18 cellular contexts compared by ENCODE assay signal in genomic region chr16:68354816-68355215, GRCh38.
"Had no signal": no experiment of that assay in that cellular context is flagged by ENCODE, and none has a peak within 500 bp of the region (broad histone marks: within the 10 kb centered on the region; RNA-seq: fewer than 3 reads in every experiment).

No MANE protein-coding gene starts in this region.

- H3K9me3 ChIP-seq: gastrocnemius medialis, left lung, ovary, right atrium auricular region, sigmoid colon, stomach had no signal

- H3K27ac ChIP-seq: gastrocnemius medialis, left lung, ovary, right atrium auricular region, sigmoid colon, skin epidermis, stomach had no signal

- H3K4me1 Mint-ChIP-seq: nephron progenitor cell had no signal

- H3K27me3 Mint-ChIP-seq: naive thymus-derived CD4-positive, alpha-beta T cell; type B pancreatic cell had no signal

- H3K4me1 ChIP-seq: right atrium auricular region, sigmoid colon had no signal

- H3K4me3 Mint-ChIP-seq: nephron progenitor cell, type B pancreatic cell had no signal

- H3K4me3 ChIP-seq: gastrocnemius medialis, left lung, ovary, right atrium auricular region, sigmoid colon, skin epidermis, stomach had no signal

- H3K9me3 Mint-ChIP-seq: naive thymus-derived CD4-positive, alpha-beta T cell; nephron progenitor cell; type B pancreatic cell had no signal

- DNase-seq: effector memory CD4-positive, alpha-beta T cell; gastrocnemius medialis; islet precursor cell; mesendoderm; nephron progenitor cell; ovary; sigmoid colon; stimulated activated CD4-positive, alpha-beta T cell treated with anti-CD3 and anti-CD28 coated beads, Interleukin-2, amount 100 ng/mL, for 24 hours; stimulated activated CD4-positive, alpha-beta T cell treated with anti-CD3 and anti-CD28 coated beads, Interleukin-4, amount 100 ng/mL, for 4 hours; stimulated activated naive CD4-positive, alpha-beta T cell; stomach; substantia nigra had no signal

- H3K27me3 ChIP-seq: gastrocnemius medialis, left lung, ovary, right atrium auricular region, sigmoid colon, stomach had no signal

- H3K27ac Mint-ChIP-seq: nephron progenitor cell, type B pancreatic cell had no signal

- ATAC-seq: esophagus mucosa; gastrocnemius medialis; left lung; naive thymus-derived CD4-positive, alpha-beta T cell had no signal
